10 cellular contexts compared by ENCODE assay signal in genomic region chr9:35680331-35681105, GRCh38. TPM values are rescaled to one million over a fixed set of nuclear protein-coding genes. Genes with fewer than 3 reads are reported as not detected.
DNase-seq lines count a peak whose midpoint lies in the region; ATAC-seq and FAIRE-seq lines count a peak whose summit lies in the region.
"Had no signal": no experiment of that assay in that cellular context is flagged by ENCODE, and none has a peak within 500 bp of the region (broad histone marks: within the 10 kb centered on the region; RNA-seq: fewer than 3 reads in every experiment).

No MANE protein-coding gene starts in this region.

- DNase-seq in GM19239 (ENCODE audit: insufficient read length, low spot score) = peak; percentile 44
- peak; percentile 45 for DNase-seq in LHCN-M2 (ENCODE audit: low read depth)
- DNase-seq in DMS 273 (lab: John Stamatoyannopoulos, UW; ENCODE audit: unreplicated experiment) = no peak
- DNase-seq in H4 (ENCODE audit: low spot score) = no peak
- DNase-seq: activated CD4-positive, CD25-positive, alpha-beta regulatory T cell treated with anti-CD3 and anti-CD28 coated beads, Interleukin-2, amount 50 U/mL, for 72 hours; OCI-M1 had no signal

- H3K36me3 ChIP-seq in stomach smooth muscle (ENCODE audit: control insufficient read depth in 2 of 2, insufficient read depth in 2 of 2, low read length in 2 of 2) = peaks cover 38 to 40% of the 10 kb centered on the region in 2 donors

- no peak overlapping the region for H3K4me3 ChIP-seq in stomach smooth muscle (ENCODE audit: low read length in 2 of 2)

- H3K4me1 ChIP-seq in stomach smooth muscle (ENCODE audit: control insufficient read depth, insufficient read depth, low read length) = peaks cover 53% of the 10 kb centered on the region

- no peaks in the 10 kb centered on the region for H3K27me3 ChIP-seq in stomach smooth muscle (ENCODE audit: control insufficient read depth in 1 of 2, insufficient read depth in 2 of 2, low read length in 2 of 2)

- ATAC-seq in esophagus mucosa = peak; percentile 24
- ATAC-seq in HG03025 (IDR thresholded peaks at IDR 0.05; ENCODE audit: low FRiP score, unreplicated experiment) = no peak
- ATAC-seq in HG03439 (IDR thresholded peaks at IDR 0.05; ENCODE audit: unreplicated experiment) = no peak

- peak overlapping the region; percentile 71 for H3K27ac ChIP-seq in stomach smooth muscle (ENCODE audit: low read length)

- peak overlapping the region in 1 of 2 donors; percentile 36 for H3K9ac ChIP-seq in stomach smooth muscle (ENCODE audit: low read length in 2 of 2)

- H3K9me3 ChIP-seq in stomach smooth muscle (ENCODE audit: control insufficient read depth in 2 of 2, low read length in 2 of 2) = no peaks in the 10 kb centered on the region

- FAIRE-seq in GM19239 (lab: Jason Lieb, UNC) = peak; percentile 74

RNA-seq across cellular contexts. Expression of gene CA9, which starts 6.8 kb away (rescaled TPM):
- total RNA-seq in LHCN-M2 (2014; rRNA removed) = 2.4 and 3.8 TPM in 2 replicates
- polyA plus RNA-seq in LHCN-M2 (2012) = 3.3 TPM
- total RNA-seq in esophagus mucosa = 1.6 TPM
- 1.3 and 2.1 TPM in 2 replicates for total RNA-seq in H4 (2014; rRNA removed; shearing (Covaris generic))

RNA-seq across cellular contexts. Expression of gene TPM2, which starts 9.2 kb away (rescaled TPM):
- total RNA-seq in LHCN-M2 (2014; rRNA removed) (1,008 and 1,115 TPM in 2 replicates), esophagus mucosa (31.2 TPM)
- 2,470 TPM for polyA plus RNA-seq in LHCN-M2 (2012)
- total RNA-seq in H4 (2014; rRNA removed; shearing (Covaris generic)) = 2.7 and 3.9 TPM in 2 replicates

RNA-seq across cellular contexts. Expression of gene ARHGEF39, which starts 15.5 kb away (rescaled TPM):
- total RNA-seq in LHCN-M2 (2014; rRNA removed) = 4.4 and 4.5 TPM in 2 replicates
- 1.6 TPM for polyA plus RNA-seq in LHCN-M2 (2012)
- total RNA-seq in esophagus mucosa = 2.4 TPM
- 16.9 and 44.9 TPM in 2 replicates for total RNA-seq in H4 (2014; rRNA removed; shearing (Covaris generic))

RNA-seq across cellular contexts. Expression of gene CCDC107, which starts 22.4 kb away (rescaled TPM):
- total RNA-seq in LHCN-M2 (2014; rRNA removed) (11.1 and 13.3 TPM in 2 replicates), esophagus mucosa (7.9 TPM)
- polyA plus RNA-seq in LHCN-M2 (2012) = 36.5 TPM
- total RNA-seq in H4 (2014; rRNA removed; shearing (Covaris generic)) = 6.3 and 7.9 TPM in 2 replicates

RNA-seq across cellular contexts. Expression of gene RMRP, which starts 22.7 kb away (rescaled TPM):
- 5,651 and 6,728 TPM in 2 replicates for total RNA-seq in LHCN-M2 (2014; rRNA removed)
- polyA plus RNA-seq in LHCN-M2 (2012) = 16.9 TPM
- 5,550 TPM for total RNA-seq in esophagus mucosa
- total RNA-seq in H4 (2014; rRNA removed; shearing (Covaris generic)) = 4,639 and 15,849 TPM in 2 replicates

Comparison
In these comparisons a context has a peak if more than half of its experiments do, and no peak if none do; other contexts are left out.
1. DNase-seq: peak in GM19239 (single experiment) and LHCN-M2 (single experiment); none in DMS 273 (single experiment) and H4 (single experiment).
2. RNA of gene TPM2, which starts 9.2 kb away (total RNA-seq): 1,008 to 1,115 TPM in LHCN-M2; 31.2 TPM in esophagus mucosa (single experiment) and 2.7 to 3.9 TPM in H4; every median in the first group is over 10 times any median in the second.